In genomic region chr18:10343778-10344177, GRCh38 we compare ENCODE assay signal across 20 cellular contexts.
"Had no signal": no experiment of that assay in that cellular context is flagged by ENCODE, and none has a peak within 500 bp of the region (broad histone marks: within the 10 kb centered on the region; RNA-seq: fewer than 3 reads in every experiment).

No MANE protein-coding gene starts in this region.

- H3K9me3 ChIP-seq: ascending aorta, esophagus squamous epithelium, heart left ventricle, mucosa of descending colon, right atrium auricular region, upper lobe of left lung had no signal

- H2AFZ ChIP-seq: parathyroid adenoma had no signal

- H3K4me3 Mint-ChIP-seq: naive thymus-derived CD4-positive, alpha-beta T cell had no signal

- DNase-seq: activated CD4-positive, alpha-beta T cell treated with anti-CD3 and anti-CD28 coated beads for 1 hour; activated CD4-positive, alpha-beta T cell treated with anti-CD3 and anti-CD28 coated beads, Interleukin-2, amount 50 U/mL, for 4 hours; activated naive CD4-positive, alpha-beta T cell treated with Interleukin-2 at 50 U/mL for 16 hours; activated T-cell treated with anti-CD3 and anti-CD28 coated beads for 4 hours; effector CD4-positive, alpha-beta T cell; esophagus squamous epithelium; heart left ventricle; left colon; mucosa of descending colon; naive thymus-derived CD4-positive, alpha-beta T cell; stimulated activated CD4-positive, alpha-beta T cell treated with anti-CD3 and anti-CD28 coated beads, Interleukin-4, amount 100 ng/mL, for 4 hours; stimulated activated CD8-positive, alpha-beta memory T cell treated with anti-CD3 and anti-CD28 coated beads, Interleukin-4, amount 100 ng/mL, for 48 hours; stimulated activated naive CD4-positive, alpha-beta T cell treated with Interleukin-2 at 50 U/mL for 16 hours had no signal

- H3K4me3 ChIP-seq: ascending aorta, coronary artery, esophagus squamous epithelium, heart left ventricle, lung, mucosa of descending colon, right atrium auricular region, smooth muscle cell, upper lobe of left lung had no signal

- H3K4me1 ChIP-seq: ascending aorta, esophagus squamous epithelium, heart left ventricle, parathyroid adenoma, right atrium auricular region, upper lobe of left lung had no signal

- H3K4me2 ChIP-seq: smooth muscle cell had no signal

- H3K27me3 ChIP-seq: ascending aorta, esophagus squamous epithelium, heart left ventricle, right atrium auricular region, upper lobe of left lung had no signal

- H3K36me3 ChIP-seq: ascending aorta, esophagus squamous epithelium, heart left ventricle, right atrium auricular region, upper lobe of left lung had no signal

- H3K79me2 ChIP-seq: parathyroid adenoma had no signal

- H3K27ac ChIP-seq: ascending aorta, esophagus squamous epithelium, heart left ventricle, parathyroid adenoma, right atrium auricular region, upper lobe of left lung had no signal

- H3K27ac Mint-ChIP-seq: naive thymus-derived CD4-positive, alpha-beta T cell had no signal

- ATAC-seq: left colon; mucosa of descending colon; naive thymus-derived CD4-positive, alpha-beta T cell had no signal
